Comparison of ENCODE assay signal across 9 cellular contexts in the genomic region with DNA sequence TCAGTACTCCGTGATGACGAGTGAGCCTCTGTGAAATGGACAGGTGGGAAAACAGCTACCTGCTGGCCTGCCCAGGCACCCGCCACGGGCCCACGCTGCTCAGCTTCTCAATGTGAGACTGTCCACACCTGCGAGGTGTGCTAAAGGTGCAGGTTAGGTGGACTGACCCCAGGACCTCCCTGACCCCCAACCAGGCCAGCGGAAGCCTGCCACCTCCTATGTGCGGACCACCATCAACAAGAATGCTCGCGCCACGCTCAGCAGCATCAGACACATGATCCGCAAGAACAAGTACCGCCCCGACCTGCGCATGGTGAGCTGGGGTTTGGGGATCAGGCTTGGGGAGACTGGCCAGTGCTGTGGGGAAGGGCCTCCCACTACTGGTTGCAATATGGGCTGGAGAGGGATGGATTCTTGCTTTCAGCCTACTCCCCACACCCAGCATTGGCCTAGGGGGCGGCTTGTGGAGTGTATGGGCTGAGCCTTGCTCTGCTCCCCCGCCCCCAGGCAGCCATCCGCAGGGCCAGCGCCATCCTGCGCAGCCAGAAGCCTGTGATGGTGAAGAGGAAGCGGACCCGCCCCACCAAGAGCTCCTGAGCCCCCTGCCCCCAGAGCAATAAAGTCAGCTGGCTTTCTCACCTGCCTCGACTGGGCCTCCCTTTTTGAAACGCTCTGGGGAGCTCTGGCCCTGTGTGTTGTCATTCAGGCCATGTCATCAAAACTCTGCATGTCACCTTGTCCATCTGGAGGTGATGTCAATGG. TPM values are rescaled to one million over a fixed set of nuclear protein-coding genes. Genes with fewer than 3 reads are reported as not detected.
A peak's percentile ranks its signal among the peaks of the same experiment; 100 is the strongest.
DNase-seq lines count a peak whose midpoint lies in the region; ATAC-seq, FAIRE-seq and TF ChIP-seq lines count a peak whose summit lies in the region.
"Had no signal": no experiment of that assay in that cellular context is flagged by ENCODE, and none has a peak within 500 bp of the region (broad histone marks: within the 10 kb centered on the region; RNA-seq: fewer than 3 reads in every experiment).

No MANE protein-coding gene starts in this region.

- H3K4me3 ChIP-seq in AG04450 (ENCODE audit: low read depth, low read length) (peak overlapping the region; percentile 99), GM12878 (peak overlapping the region; percentile 94)

- H3K79me2 ChIP-seq in GM12878 (ENCODE audit: control insufficient read depth, insufficient read depth, low read length): peaks cover 37% of the 10 kb centered on the region

- DNase-seq in AG04450 (ENCODE audit: low read depth, low spot score) (no peak), HFFc6 (no peak), GM12878 (ENCODE audit: low read depth, low spot score) (no peak), mesothelial cell of epicardium (ENCODE audit: low spot score in 2 of 2, unreplicated experiment in 2 of 2) (no peak), hepatic stellate cell (ENCODE audit: low spot score) (no peak), kidney glomerular epithelial cell (lab: John Stamatoyannopoulos, UW) (no peak), activated gamma-delta T cell (lab: John Stamatoyannopoulos, UW) (no peak)
- DNase-seq: dermis blood vessel endothelial cell had no signal

- no peak for TF ChIP-seq EP300 in GM12878 (IDR thresholded peaks at IDR 0.05; ENCODE audit: borderline replicate concordance in 1 of 2, control insufficient read depth in 1 of 2, low read depth in 2 of 2, low read length in 2 of 2)

- TF ChIP-seq POLR2A in GM12878 (IDR thresholded peaks at IDR 0.05; ENCODE audit: low read depth, low read length): peak; percentile 35

- H3K27me3 Mint-ChIP-seq in HFFc6 (ENCODE audit: insufficient read depth) (peaks cover 17% of the 10 kb centered on the region), mesothelial cell of epicardium (ENCODE audit: low read depth) (no peaks in the 10 kb centered on the region)

- H3K4me2 ChIP-seq in GM12878 (ENCODE audit: control insufficient read depth, insufficient read depth): peak overlapping the region; percentile 95

- CTCF ChIA-PET in AG04450 (lab: Charles Lee) (interaction anchor here (2.3 kb wide), 1 partner anchor 116 kb away, joined by 10 read pairs; no protein-coding TSS in a partner anchor), GM12878 (lab: Yijun Ruan, JAX) (no interaction called here)

- no peak for FAIRE-seq in GM12878 (lab: Jason Lieb, UNC)

- H4K20me1 ChIP-seq in GM12878 (ENCODE audit: control insufficient read depth, insufficient read depth): peaks cover 14% of the 10 kb centered on the region

- H3K4me1 Mint-ChIP-seq in HFFc6 (ENCODE audit: low read depth): peaks cover 45% of the 10 kb centered on the region
- H3K4me1 Mint-ChIP-seq in mesothelial cell of epicardium: peaks cover 55% of the 10 kb centered on the region

- H2AFZ ChIP-seq in GM12878 (ENCODE audit: control insufficient read depth, low read depth, low read length): no peak overlapping the region

- no peak for TF ChIP-seq CTCF in AG04450 (IDR thresholded peaks at IDR 0.05; ENCODE audit: low read depth, low read length)
- no peak for TF ChIP-seq CTCF in HFFc6 (IDR thresholded peaks at IDR 0.05)
- no peak for TF ChIP-seq CTCF in GM12878 (IDR thresholded peaks at IDR 0.05 in 2 of 3, conservative IDR thresholded peaks at IDR 0.05 in 1 of 3; ENCODE audit: control insufficient read depth in 2 of 3, extremely low read depth in 1 of 3, insufficient read depth in 1 of 3, low read depth in 3 of 3, low read length in 3 of 3)
- no peak for TF ChIP-seq CTCF in mesothelial cell of epicardium (IDR thresholded peaks at IDR 0.05; ENCODE audit: unreplicated experiment)

- peak overlapping the region; percentile 95 for H3K27ac Mint-ChIP-seq in HFFc6
- H3K27ac Mint-ChIP-seq in mesothelial cell of epicardium: peak overlapping the region; percentile 30

- no peak for ATAC-seq in GM12878
- no peak for ATAC-seq in GM19452 (IDR thresholded peaks at IDR 0.05; ENCODE audit: unreplicated experiment)

- SMC1A ChIA-PET in GM12878 (lab: Charles Lee; ENCODE audit: uncharacterized antibody, unreplicated experiment): no interaction called here

- H3K9me3 ChIP-seq in AG04450 (ENCODE audit: control insufficient read depth, insufficient read depth, low read length) (peaks cover 4% of the 10 kb centered on the region; the same call in 1 of the 2 replicates), GM12878 (replicated peaks; ENCODE audit: control insufficient read depth, insufficient read depth, low read length) (no peaks in the 10 kb centered on the region)

- H3K4me3 Mint-ChIP-seq in HFFc6 (peak overlapping the region; percentile 99), mesothelial cell of epicardium (peak overlapping the region; percentile 99)

- POLR2A ChIA-PET in AG04450 (lab: Yijun Ruan, JAX) (interaction anchor here (1.0 to 10.3 kb wide), 2 partner anchors 18 to 25 kb away, joined by 3 to 93 read pairs; a partner anchor contains a TSS), GM12878 (lab: Charles Lee) (interaction anchor here (0.5 to 1.3 kb wide), 3 partner anchors 20 to 220 kb away, joined by 4 to 6 read pairs (median 4); a partner anchor contains a TSS)

- in situ Hi-C loops in GM12878 (cut with MboI): no loop called here

- WGBS in GM12878 (ENCODE audit: insufficient coverage, insufficient replicate concordance, low lambda C conversion rate, missing lambda C conversion rate): 77% methylated on average over 21 of the region's 24 CpGs

- H3K36me3 ChIP-seq in GM12878 (ENCODE audit: control insufficient read depth in 2 of 2, insufficient read depth in 2 of 2, low read length in 1 of 2): peaks cover 19 to 23% of the 10 kb centered on the region in 2 experiments; a peak in 3 of 4 replicates

- intact Hi-C loops in GM12878 (cut with micrococcal nuclease; ENCODE audit: unreplicated experiment): loop anchor here (10.0 kb wide), 2 partner anchors 133 to 773 kb away; a partner anchor contains a TSS

- TF ChIP-seq RAD21 in GM12878 (IDR thresholded peaks at IDR 0.05; ENCODE audit: insufficient read depth, low read depth, low read length): no peak

- H3K4me1 ChIP-seq in GM12878 (ENCODE audit: control insufficient read depth, insufficient read depth, low read length): peaks cover 25% of the 10 kb centered on the region

- no peak overlapping the region for H3K27ac ChIP-seq in AG04450 (ENCODE audit: low read depth, low read length)
- H3K27ac ChIP-seq in GM12878 (ENCODE audit: control insufficient read depth, insufficient read depth): peak overlapping the region; percentile 90; the same call in 1 of the 2 replicates

- H3K36me3 Mint-ChIP-seq in HFFc6 (ENCODE audit: low read depth) (peaks cover 54% of the 10 kb centered on the region), mesothelial cell of epicardium (peaks cover 20% of the 10 kb centered on the region)

- H3K9ac ChIP-seq in GM12878 (ENCODE audit: control insufficient read depth, insufficient read depth, low read length): peak overlapping the region; percentile 98

- H3K27me3 ChIP-seq in AG04450 (ENCODE audit: control insufficient read depth, insufficient read depth, low read length) (no peaks in the 10 kb centered on the region), GM12878 (replicated peaks in 1 of 2; ENCODE audit: control insufficient read depth in 2 of 2, insufficient read depth in 2 of 2, low read length in 1 of 2) (no peaks in the 10 kb centered on the region)

- no TSS peak for BruUV-seq in GM12878 (replicated peaks; lab: Mats Ljungman, UMichigan)

- H3K9me3 Mint-ChIP-seq in HFFc6 (peaks cover 7% of the 10 kb centered on the region), mesothelial cell of epicardium (no peaks in the 10 kb centered on the region)

- RAD21 ChIA-PET in GM12878 (lab: Charles Lee; ENCODE audit: unreplicated experiment): no interaction called here

RNA-seq across cellular contexts. Expression of a gene that starts 2.2 kb away (rescaled TPM):
- polyA plus RNA-seq in AG04450 (2011; rRNA removed) (325 and 535 TPM in 2 replicates), GM12878 (2011; rRNA removed) (139 and 260 TPM in 2 replicates), GM12878 (2014; fragmentation: Illumina TruSeq; extraction: Trizol) (225 and 1,758 TPM in 2 replicates), GM12878 (2014; fragmentation: Nextera tagmentation; extraction: Ambion mirVana) (100 to 1,000 TPM; 290 to 479 TPM), GM12878 (2014; rRNA removed) (1,272 and 1,578 TPM in 2 replicates), GM12878 (2016; fragmentation: Nextera tagmentation; extraction: Ambion mirVana) (100 to 1,000 TPM; 692 to 703 TPM)
- 998 and 1,283 TPM in 2 replicates for polyA minus RNA-seq in AG04450 (2011; rRNA and poly(A)+ RNA removed)
- total RNA-seq in HFFc6 (2021; fragmentation: NEBNext Ultra II Directional; extraction: Animal tissue kit (Norgen Biotek cat#: 25700)): 1,000 to 10,000 TPM; 2,082 to 2,537 (median 2,362) TPM
- total RNA-seq in GM12878 (2013; cell fraction: nucleolus; rRNA removed): 122 and 150 TPM in 2 replicates
- total RNA-seq in GM12878 (2014; rRNA removed) (717 and 1,079 TPM in 2 replicates), GM12878 (2014; rRNA removed; fragmentation: Illumina TruSeq; extraction: Trizol) (1,192 and 1,229 TPM in 2 replicates), GM12878 (2021) (3,542 and 3,611 TPM in 2 replicates), mesothelial cell of epicardium (1,773 to 1,819 TPM (median 1,790 TPM) in 3 replicates)
- 6,930 TPM for polyA plus RNA-seq in GM12878 (2011; ENCODE audit: low read depth)
- 910 and 1,341 TPM in 2 replicates for polyA plus RNA-seq in GM12878 (2011; cell fraction: cytosol; rRNA removed)
- polyA plus RNA-seq in GM12878 (2011; cell fraction: nucleus; rRNA removed): 487 and 492 TPM in 2 replicates
- 4,260 and 4,399 TPM in 2 replicates for polyA plus RNA-seq in GM12878 (2012)
- polyA minus RNA-seq in GM12878 (2011; rRNA and poly(A)+ RNA removed): 272 and 502 TPM in 2 replicates
- 1,150 and 1,184 TPM in 2 replicates for polyA minus RNA-seq in GM12878 (2011; cell fraction: cytosol; rRNA and poly(A)+ RNA removed)
- 130 and 178 TPM in 2 replicates for polyA minus RNA-seq in GM12878 (2011; cell fraction: nucleus; rRNA and poly(A)+ RNA removed)

RNA-seq across cellular contexts. Expression of a gene that starts 3.8 kb away (rescaled TPM):
- polyA plus RNA-seq in AG04450 (2011; rRNA removed) (not detected in 2 replicates), GM12878 (2011; rRNA removed) (0.09 and 0.18 TPM in 2 replicates), GM12878 (2014; fragmentation: Illumina TruSeq; extraction: Trizol) (0.09 TPM in 1 of 2 replicates, not detected in the other), GM12878 (2014; fragmentation: Nextera tagmentation; extraction: Ambion mirVana) (under 1 TPM; 0.05 to 0.10 TPM), GM12878 (2014; rRNA removed) (4.9 and 9.1 TPM in 2 replicates), GM12878 (2016; fragmentation: Nextera tagmentation; extraction: Ambion mirVana) (under 1 TPM in 1 of 2 experiments, not detected in 1; 0.94 TPM)
- polyA minus RNA-seq in AG04450 (2011; rRNA and poly(A)+ RNA removed): not detected in 2 replicates
- 1 to 10 TPM in 2 of 6 experiments, under 1 TPM in 4; 0.26 to 2.4 (median 0.64) TPM for total RNA-seq in HFFc6 (2021; fragmentation: NEBNext Ultra II Directional; extraction: Animal tissue kit (Norgen Biotek cat#: 25700))
- not detected in 2 replicates for total RNA-seq in GM12878 (2013; cell fraction: nucleolus; rRNA removed)
- total RNA-seq in GM12878 (2014; rRNA removed) (3.1 and 10.0 TPM in 2 replicates), GM12878 (2014; rRNA removed; fragmentation: Illumina TruSeq; extraction: Trizol) (0.18 and 0.58 TPM in 2 replicates), GM12878 (2021) (16.9 and 17.9 TPM in 2 replicates), mesothelial cell of epicardium (2.3 to 2.9 TPM (median 2.3 TPM) in 3 replicates)
- polyA plus RNA-seq in GM12878 (2011; ENCODE audit: low read depth): not detected
- polyA plus RNA-seq in GM12878 (2011; cell fraction: cytosol; rRNA removed): 0.23 TPM in 1 of 2 replicates, not detected in the other
- 0.93 and 1.4 TPM in 2 replicates for polyA plus RNA-seq in GM12878 (2011; cell fraction: nucleus; rRNA removed)
- 0.95 and 1.1 TPM in 2 replicates for polyA plus RNA-seq in GM12878 (2012)
- not detected in 2 replicates for polyA minus RNA-seq in GM12878 (2011; rRNA and poly(A)+ RNA removed)
- 1.9 and 3.3 TPM in 2 replicates for polyA minus RNA-seq in GM12878 (2011; cell fraction: cytosol; rRNA and poly(A)+ RNA removed)
- 0.24 and 0.86 TPM in 2 replicates for polyA minus RNA-seq in GM12878 (2011; cell fraction: nucleus; rRNA and poly(A)+ RNA removed)

RNA-seq across cellular contexts. Expression of a gene that starts 11.3 kb away (rescaled TPM):
- polyA plus RNA-seq in AG04450 (2011; rRNA removed) (0.32 and 0.50 TPM in 2 replicates), GM12878 (2011; rRNA removed) (not detected in 2 replicates), GM12878 (2014; fragmentation: Illumina TruSeq; extraction: Trizol) (not detected in 2 replicates), GM12878 (2014; fragmentation: Nextera tagmentation; extraction: Ambion mirVana) (not detected), GM12878 (2014; rRNA removed) (not detected in 2 replicates), GM12878 (2016; fragmentation: Nextera tagmentation; extraction: Ambion mirVana) (not detected)
- polyA minus RNA-seq in AG04450 (2011; rRNA and poly(A)+ RNA removed): not detected in 2 replicates
- total RNA-seq in HFFc6 (2021; fragmentation: NEBNext Ultra II Directional; extraction: Animal tissue kit (Norgen Biotek cat#: 25700)): 1 to 10 TPM in 1 of 6 experiments, under 1 TPM in 2, not detected in 3; 0.33 to 1.1 (median 0.61) TPM
- total RNA-seq in GM12878 (2013; cell fraction: nucleolus; rRNA removed): not detected in 2 replicates
- total RNA-seq in GM12878 (2014; rRNA removed) (not detected in 2 replicates), GM12878 (2014; rRNA removed; fragmentation: Illumina TruSeq; extraction: Trizol) (not detected in 2 replicates), GM12878 (2021) (not detected in 2 replicates), mesothelial cell of epicardium (2.2 to 2.4 TPM (median 2.4 TPM) in 3 replicates)
- not detected for polyA plus RNA-seq in GM12878 (2011; ENCODE audit: low read depth)
- polyA plus RNA-seq in GM12878 (2011; cell fraction: cytosol; rRNA removed): not detected in 2 replicates
- not detected in 2 replicates for polyA plus RNA-seq in GM12878 (2011; cell fraction: nucleus; rRNA removed)
- polyA plus RNA-seq in GM12878 (2012): not detected in 2 replicates
- not detected in 2 replicates for polyA minus RNA-seq in GM12878 (2011; rRNA and poly(A)+ RNA removed)
- not detected in 2 replicates for polyA minus RNA-seq in GM12878 (2011; cell fraction: cytosol; rRNA and poly(A)+ RNA removed)
- polyA minus RNA-seq in GM12878 (2011; cell fraction: nucleus; rRNA and poly(A)+ RNA removed): not detected in 2 replicates
- total RNA-seq: dermis blood vessel endothelial cell had no signal

RNA-seq across cellular contexts. Expression of a gene that starts 17.7 kb away (rescaled TPM):
- polyA plus RNA-seq in AG04450 (2011; rRNA removed) (14.8 and 19.9 TPM in 2 replicates), GM12878 (2011; rRNA removed) (not detected in 2 replicates), GM12878 (2014; fragmentation: Illumina TruSeq; extraction: Trizol) (not detected in 2 replicates), GM12878 (2014; fragmentation: Nextera tagmentation; extraction: Ambion mirVana) (not detected), GM12878 (2014; rRNA removed) (not detected in 2 replicates), GM12878 (2016; fragmentation: Nextera tagmentation; extraction: Ambion mirVana) (not detected)
- 9.2 and 10.4 TPM in 2 replicates for polyA minus RNA-seq in AG04450 (2011; rRNA and poly(A)+ RNA removed)
- 10 to 100 TPM; 22.2 to 43.4 (median 36.1) TPM for total RNA-seq in HFFc6 (2021; fragmentation: NEBNext Ultra II Directional; extraction: Animal tissue kit (Norgen Biotek cat#: 25700))
- not detected in 2 replicates for total RNA-seq in GM12878 (2013; cell fraction: nucleolus; rRNA removed)
- total RNA-seq in GM12878 (2014; rRNA removed) (not detected in 2 replicates), GM12878 (2014; rRNA removed; fragmentation: Illumina TruSeq; extraction: Trizol) (not detected in 2 replicates), GM12878 (2021) (0.15 TPM in 1 of 2 replicates, not detected in the other), mesothelial cell of epicardium (10.0 to 12.9 TPM (median 11.6 TPM) in 3 replicates)
- polyA plus RNA-seq in GM12878 (2011; ENCODE audit: low read depth): not detected
- not detected in 2 replicates for polyA plus RNA-seq in GM12878 (2011; cell fraction: cytosol; rRNA removed)
- polyA plus RNA-seq in GM12878 (2011; cell fraction: nucleus; rRNA removed): not detected in 2 replicates
- 0.07 and 0.17 TPM in 2 replicates for polyA plus RNA-seq in GM12878 (2012)
- not detected in 2 replicates for polyA minus RNA-seq in GM12878 (2011; rRNA and poly(A)+ RNA removed)
- polyA minus RNA-seq in GM12878 (2011; cell fraction: cytosol; rRNA and poly(A)+ RNA removed): not detected in 2 replicates
- not detected in 2 replicates for polyA minus RNA-seq in GM12878 (2011; cell fraction: nucleus; rRNA and poly(A)+ RNA removed)

RNA-seq across cellular contexts. Expression of a gene that starts 19.7 kb away (rescaled TPM):
- 28.9 and 39.0 TPM in 2 replicates for polyA plus RNA-seq in AG04450 (2011; rRNA removed)
- polyA minus RNA-seq in AG04450 (2011; rRNA and poly(A)+ RNA removed): 34.5 and 41.0 TPM in 2 replicates
- 100 to 1,000 TPM; 181 to 356 (median 309) TPM for total RNA-seq in HFFc6 (2021; fragmentation: NEBNext Ultra II Directional; extraction: Animal tissue kit (Norgen Biotek cat#: 25700))
- 9.4 and 10.2 TPM in 2 replicates for total RNA-seq in GM12878 (2013; cell fraction: nucleolus; rRNA removed)
- total RNA-seq in GM12878 (2014; rRNA removed): 517 and 640 TPM in 2 replicates
- total RNA-seq in GM12878 (2014; rRNA removed; fragmentation: Illumina TruSeq; extraction: Trizol): 58.9 and 67.6 TPM in 2 replicates
- 258 and 260 TPM in 2 replicates for total RNA-seq in GM12878 (2021)
- 9.6 TPM for polyA plus RNA-seq in GM12878 (2011; ENCODE audit: low read depth)
- 46.6 and 82.3 TPM in 2 replicates for polyA plus RNA-seq in GM12878 (2011; rRNA removed)
- 101 and 131 TPM in 2 replicates for polyA plus RNA-seq in GM12878 (2011; cell fraction: cytosol; rRNA removed)
- polyA plus RNA-seq in GM12878 (2011; cell fraction: nucleus; rRNA removed): 105 and 115 TPM in 2 replicates
- 64.8 and 111 TPM in 2 replicates for polyA plus RNA-seq in GM12878 (2012)
- polyA plus RNA-seq in GM12878 (2014; fragmentation: Illumina TruSeq; extraction: Trizol): 20.6 and 105 TPM in 2 replicates
- 1 to 10 TPM; 2.3 to 5.1 TPM for polyA plus RNA-seq in GM12878 (2014; fragmentation: Nextera tagmentation; extraction: Ambion mirVana)
- polyA plus RNA-seq in GM12878 (2014; rRNA removed): 149 and 769 TPM in 2 replicates
- polyA plus RNA-seq in GM12878 (2016; fragmentation: Nextera tagmentation; extraction: Ambion mirVana): 100 to 1,000 TPM; 323 to 417 TPM
- 29.6 and 57.1 TPM in 2 replicates for polyA minus RNA-seq in GM12878 (2011; rRNA and poly(A)+ RNA removed)
- polyA minus RNA-seq in GM12878 (2011; cell fraction: cytosol; rRNA and poly(A)+ RNA removed): 70.9 and 83.8 TPM in 2 replicates
- 10.4 and 21.0 TPM in 2 replicates for polyA minus RNA-seq in GM12878 (2011; cell fraction: nucleus; rRNA and poly(A)+ RNA removed)
- total RNA-seq in mesothelial cell of epicardium: 65.3 to 77.0 TPM (median 73.2 TPM) in 3 replicates
